ENCODE assay signal across 9 cellular contexts in the genomic region with DNA sequence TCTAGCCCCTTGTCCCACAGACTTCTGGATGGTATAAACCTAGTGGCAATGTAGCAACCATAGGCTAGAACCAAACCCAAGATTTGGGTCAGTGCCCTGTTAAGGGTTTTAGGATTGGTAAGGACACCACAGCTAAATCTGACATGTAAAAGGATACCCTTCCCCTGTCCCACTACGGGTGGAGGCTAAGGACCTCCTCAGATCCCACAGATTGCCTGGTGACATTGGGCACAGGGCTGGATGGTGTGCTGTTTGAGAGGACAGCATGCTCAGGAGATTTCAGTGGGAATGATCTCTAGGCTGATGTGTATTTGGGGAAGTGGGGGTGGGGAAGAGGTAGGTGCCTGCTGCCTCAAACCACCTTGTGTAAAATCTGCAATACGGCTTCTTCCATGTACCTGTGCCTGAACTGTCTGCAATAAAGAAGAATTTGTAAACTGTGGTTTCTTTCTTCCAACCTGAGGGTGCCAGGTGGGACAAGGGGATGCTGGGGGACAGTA. TPM values are rescaled to one million over a fixed set of nuclear protein-coding genes. Genes with fewer than 3 reads are reported as not detected.
DNase-seq lines count a peak whose midpoint lies in the region; ATAC-seq, FAIRE-seq and TF ChIP-seq lines count a peak whose summit lies in the region.
"Had no signal": no experiment of that assay in that cellular context is flagged by ENCODE, and none has a peak within 500 bp of the region (broad histone marks: within the 10 kb centered on the region; RNA-seq: fewer than 3 reads in every experiment).

No MANE protein-coding gene starts in this region.

- ATAC-seq in HG03342 (IDR thresholded peaks at IDR 0.05; ENCODE audit: unreplicated experiment): no peak

- intact Hi-C loops in endothelial cell of umbilical vein (cut with micrococcal nuclease): loop anchor here (2.0 kb wide), 3 partner anchors 25 to 199 kb away; a partner anchor contains a TSS
- intact Hi-C loops in prostate gland (cut with DNase I): no loop called here

- H3K9me1 ChIP-seq in endothelial cell of umbilical vein (replicated peaks; ENCODE audit: control insufficient read depth, extremely low read depth, insufficient read depth, low read length): no peaks in the 10 kb centered on the region

- no peak for FAIRE-seq in endothelial cell of umbilical vein (lab: Jason Lieb, UNC)

- H3K79me2 ChIP-seq in endothelial cell of umbilical vein (ENCODE audit: control insufficient read depth, insufficient read depth, low read length): peaks cover 35% of the 10 kb centered on the region

- H2AFZ ChIP-seq in endothelial cell of umbilical vein (ENCODE audit: low read depth, low read length): no peak overlapping the region

- H3K27me3 ChIP-seq in Peyer's patch: no peaks in the 10 kb centered on the region
- H3K27me3 ChIP-seq in endothelial cell of umbilical vein (ENCODE audit: control insufficient read depth in 2 of 2, insufficient read depth in 2 of 2, low read length in 2 of 2): no peaks in the 10 kb centered on the region
- H3K27me3 ChIP-seq in prostate gland (replicated peaks; ENCODE audit: insufficient read depth): no peaks in the 10 kb centered on the region

- BruUV-seq in endothelial cell of umbilical vein (replicated peaks; lab: Mats Ljungman, UMichigan): no TSS peak

- H3K4me2 ChIP-seq in endothelial cell of umbilical vein (ENCODE audit: insufficient read depth, low read length): no peak overlapping the region

- TF ChIP-seq POLR2A in Peyer's patch (IDR thresholded peaks at IDR 0.05) (no peak), endothelial cell of umbilical vein (IDR thresholded peaks at IDR 0.05; ENCODE audit: low read depth, low read length) (no peak), prostate gland (IDR thresholded peaks at IDR 0.05) (no peak)

- TF ChIP-seq CTCF in GM12864 (IDR thresholded peaks at IDR 0.05; ENCODE audit: low read depth, low read length, missing control alignments): no peak
- TF ChIP-seq CTCF in Peyer's patch (IDR thresholded peaks at IDR 0.05): no peak
- no peak for TF ChIP-seq CTCF in endothelial cell of umbilical vein (IDR thresholded peaks at IDR 0.05; ENCODE audit: extremely low read depth in 1 of 2, insufficient read depth in 1 of 2, low read depth in 1 of 2, low read length in 2 of 2)
- TF ChIP-seq CTCF in prostate gland (IDR thresholded peaks at IDR 0.05): no peak

- H3K27ac ChIP-seq in Peyer's patch (peak overlapping the region; percentile 63 to 90 (median 76)), endothelial cell of umbilical vein (ENCODE audit: insufficient read depth, low read depth, low read length) (peak overlapping the region; percentile 40), prostate gland (peak overlapping the region; percentile 67 to 74)

- peaks cover 0 to 31% (median 11%) of the 10 kb centered on the region in 4 donors for H3K4me1 ChIP-seq in Peyer's patch
- peaks cover 15% of the 10 kb centered on the region for H3K4me1 ChIP-seq in endothelial cell of umbilical vein (ENCODE audit: control insufficient read depth, extremely low read depth, insufficient read depth, low read length)
- peaks cover 13% of the 10 kb centered on the region for H3K4me1 ChIP-seq in prostate gland (replicated peaks)

- H3K36me3 ChIP-seq in Peyer's patch: peaks cover 0 to 49% (median 0%) of the 10 kb centered on the region in 3 donors
- H3K36me3 ChIP-seq in endothelial cell of umbilical vein (ENCODE audit: control insufficient read depth in 2 of 2, extremely low read depth in 1 of 2, insufficient read depth in 2 of 2, low read length in 2 of 2): peaks cover 17 to 36% of the 10 kb centered on the region in 2 experiments
- H3K36me3 ChIP-seq in prostate gland: peaks cover 1 to 3% of the 10 kb centered on the region in 2 donors

- CTCF ChIA-PET in endothelial cell of umbilical vein (lab: Charles Lee): interaction anchor here (0.6 to 1.8 kb wide), 10 partner anchors 8 to 200 kb away, joined by 3 to 16 read pairs (median 3); a partner anchor contains a TSS

- no peaks in the 10 kb centered on the region for H4K20me1 ChIP-seq in endothelial cell of umbilical vein (replicated peaks; ENCODE audit: control insufficient read depth, extremely low read depth, insufficient read depth, low read length)

- WGBS in prostate gland: 50% methylated on average over 2 of the region's 2 CpGs

- H3K9ac ChIP-seq in endothelial cell of umbilical vein (replicated peaks; ENCODE audit: extremely low read depth, insufficient read depth, low read length): peak overlapping the region; percentile 28

- no peaks in the 10 kb centered on the region for H3K9me3 ChIP-seq in Peyer's patch
- no peaks in the 10 kb centered on the region for H3K9me3 ChIP-seq in endothelial cell of umbilical vein (replicated peaks; ENCODE audit: control insufficient read depth, insufficient read depth, low read length)
- H3K9me3 ChIP-seq in prostate gland: no peaks in the 10 kb centered on the region

- H3K4me3 ChIP-seq in GM12864 (ENCODE audit: low read depth, low read length) (peak overlapping the region; percentile 70), Peyer's patch (peak overlapping the region in 2 of 4 donors; percentile 71 to 72), endothelial cell of umbilical vein (replicated peaks in 1 of 3; ENCODE audit: insufficient read depth in 1 of 3, low read depth in 1 of 3, low read length in 3 of 3) (no peak overlapping the region), prostate gland (peak overlapping the region in 1 of 2 donors; percentile 90)

- POLR2A ChIA-PET in endothelial cell of umbilical vein (lab: Charles Lee): no interaction called here

- dilution Hi-C loops in endothelial cell of umbilical vein (cut with MboI; ENCODE audit: extremely low pct_ligation_motif_present, low sequenced_read_pairs): no loop called here

- DNase-seq in GM12864 (ENCODE audit: low read depth) (no peak), Peyer's patch (no peak), endothelial cell of umbilical vein (ENCODE audit: low read depth, low spot score) (no peak), prostate gland (ENCODE audit: low spot score) (no peak), NCI-H1694 (lab: John Stamatoyannopoulos, UW) (no peak), SW 1271 (lab: John Stamatoyannopoulos, UW) (no peak), NOMO-1 treated with DMSO at 0.1 percent for 48 hours (lab: John Stamatoyannopoulos, UW; ENCODE audit: unreplicated experiment) (no peak)

RNA-seq across cellular contexts. Expression of a gene that starts 0.7 kb away (rescaled TPM):
- total RNA-seq in Peyer's patch (100 to 1,000 TPM in 2 of 4 donors, 10 to 100 TPM in 2; 94.2 to 154 (median 114) TPM), endothelial cell of umbilical vein (68.0 and 81.2 TPM in 2 replicates), prostate gland (10 to 100 TPM; 47.3 to 76.5 TPM)
- 57.5 and 71.6 TPM in 2 replicates for polyA plus RNA-seq in endothelial cell of umbilical vein
- polyA plus RNA-seq in endothelial cell of umbilical vein (2011; cell fraction: cytosol; rRNA removed): 42.6 and 43.8 TPM in 2 replicates
- polyA plus RNA-seq in endothelial cell of umbilical vein (2011; cell fraction: nucleus; rRNA removed): 202 and 256 TPM in 2 replicates
- 57.4 and 64.9 TPM in 2 replicates for polyA plus RNA-seq in endothelial cell of umbilical vein (2012)
- 72.0 and 105 TPM in 2 replicates for polyA minus RNA-seq in endothelial cell of umbilical vein
- polyA minus RNA-seq in endothelial cell of umbilical vein (2011; cell fraction: cytosol; rRNA and poly(A)+ RNA removed): 54.1 TPM
- 55.5 and 57.5 TPM in 2 replicates for polyA minus RNA-seq in endothelial cell of umbilical vein (2011; cell fraction: nucleus; rRNA and poly(A)+ RNA removed)

RNA-seq across cellular contexts. Expression of a gene that starts 12.5 kb away (rescaled TPM):
- total RNA-seq in Peyer's patch (10 to 100 TPM in 1 of 4 donors, not detected in 3; 10.0 TPM), endothelial cell of umbilical vein (not detected in 2 replicates), prostate gland (1 to 10 TPM; 4.0 to 4.4 TPM)
- 0.37 and 1.0 TPM in 2 replicates for polyA plus RNA-seq in endothelial cell of umbilical vein
- polyA plus RNA-seq in endothelial cell of umbilical vein (2011; cell fraction: cytosol; rRNA removed): 0.11 TPM in 1 of 2 replicates, not detected in the other
- polyA plus RNA-seq in endothelial cell of umbilical vein (2011; cell fraction: nucleus; rRNA removed): 0.87 and 1.9 TPM in 2 replicates
- 0.36 and 0.44 TPM in 2 replicates for polyA plus RNA-seq in endothelial cell of umbilical vein (2012)
- 0.49 TPM in 1 of 2 replicates, not detected in the other for polyA minus RNA-seq in endothelial cell of umbilical vein
- polyA minus RNA-seq in endothelial cell of umbilical vein (2011; cell fraction: cytosol; rRNA and poly(A)+ RNA removed): not detected
- polyA minus RNA-seq in endothelial cell of umbilical vein (2011; cell fraction: nucleus; rRNA and poly(A)+ RNA removed): not detected in 2 replicates
- total RNA-seq: lung microvascular endothelial cell had no signal

RNA-seq across cellular contexts. Expression of a gene that starts 20.9 kb away (rescaled TPM):
- total RNA-seq in Peyer's patch: 10 to 100 TPM; 26.4 to 60.2 (median 35.5) TPM
- total RNA-seq in endothelial cell of umbilical vein: 25.9 and 27.0 TPM in 2 replicates
- 42.6 and 48.8 TPM in 2 replicates for polyA plus RNA-seq in endothelial cell of umbilical vein
- polyA plus RNA-seq in endothelial cell of umbilical vein (2011; cell fraction: cytosol; rRNA removed): 24.7 and 30.9 TPM in 2 replicates
- polyA plus RNA-seq in endothelial cell of umbilical vein (2011; cell fraction: nucleus; rRNA removed): 23.8 and 24.8 TPM in 2 replicates
- 25.3 and 32.0 TPM in 2 replicates for polyA plus RNA-seq in endothelial cell of umbilical vein (2012)
- polyA minus RNA-seq in endothelial cell of umbilical vein: 42.2 and 47.8 TPM in 2 replicates
- polyA minus RNA-seq in endothelial cell of umbilical vein (2011; cell fraction: cytosol; rRNA and poly(A)+ RNA removed): 12.0 TPM
- polyA minus RNA-seq in endothelial cell of umbilical vein (2011; cell fraction: nucleus; rRNA and poly(A)+ RNA removed): 21.9 and 25.9 TPM in 2 replicates
- total RNA-seq in prostate gland: 10 to 100 TPM; 16.7 to 53.2 TPM

RNA-seq across cellular contexts. Expression of a gene that starts 24.7 kb away (rescaled TPM):
- total RNA-seq in Peyer's patch: 100 to 1,000 TPM in 2 of 4 donors, 10 to 100 TPM in 2; 64.8 to 138 (median 94.6) TPM
- 57.5 and 60.3 TPM in 2 replicates for total RNA-seq in endothelial cell of umbilical vein
- polyA plus RNA-seq in endothelial cell of umbilical vein: 61.3 and 70.3 TPM in 2 replicates
- 29.6 and 37.1 TPM in 2 replicates for polyA plus RNA-seq in endothelial cell of umbilical vein (2011; cell fraction: cytosol; rRNA removed)
- polyA plus RNA-seq in endothelial cell of umbilical vein (2011; cell fraction: nucleus; rRNA removed): 432 and 495 TPM in 2 replicates
- polyA plus RNA-seq in endothelial cell of umbilical vein (2012): 43.0 and 54.3 TPM in 2 replicates
- 28.7 and 40.5 TPM in 2 replicates for polyA minus RNA-seq in endothelial cell of umbilical vein
- 19.8 TPM for polyA minus RNA-seq in endothelial cell of umbilical vein (2011; cell fraction: cytosol; rRNA and poly(A)+ RNA removed)
- 39.4 and 54.5 TPM in 2 replicates for polyA minus RNA-seq in endothelial cell of umbilical vein (2011; cell fraction: nucleus; rRNA and poly(A)+ RNA removed)
- 10 to 100 TPM; 28.1 to 69.2 TPM for total RNA-seq in prostate gland

RNA-seq across cellular contexts. Expression of a gene that starts 25.4 kb away (rescaled TPM):
- total RNA-seq in Peyer's patch: 10 to 100 TPM; 55.5 to 82.5 (median 69.1) TPM
- total RNA-seq in endothelial cell of umbilical vein: 199 and 208 TPM in 2 replicates
- 273 and 425 TPM in 2 replicates for polyA plus RNA-seq in endothelial cell of umbilical vein
- polyA plus RNA-seq in endothelial cell of umbilical vein (2011; cell fraction: cytosol; rRNA removed): 422 and 462 TPM in 2 replicates
- polyA plus RNA-seq in endothelial cell of umbilical vein (2011; cell fraction: nucleus; rRNA removed): 203 and 229 TPM in 2 replicates
- 317 and 338 TPM in 2 replicates for polyA plus RNA-seq in endothelial cell of umbilical vein (2012)
- polyA minus RNA-seq in endothelial cell of umbilical vein: 350 and 402 TPM in 2 replicates
- polyA minus RNA-seq in endothelial cell of umbilical vein (2011; cell fraction: cytosol; rRNA and poly(A)+ RNA removed): 183 TPM
- polyA minus RNA-seq in endothelial cell of umbilical vein (2011; cell fraction: nucleus; rRNA and poly(A)+ RNA removed): 67.7 and 85.7 TPM in 2 replicates
- total RNA-seq in prostate gland: 100 to 1,000 TPM in 1 of 2 donors, 10 to 100 TPM in 1; 61.5 to 234 TPM
